In the genomic region with DNA sequence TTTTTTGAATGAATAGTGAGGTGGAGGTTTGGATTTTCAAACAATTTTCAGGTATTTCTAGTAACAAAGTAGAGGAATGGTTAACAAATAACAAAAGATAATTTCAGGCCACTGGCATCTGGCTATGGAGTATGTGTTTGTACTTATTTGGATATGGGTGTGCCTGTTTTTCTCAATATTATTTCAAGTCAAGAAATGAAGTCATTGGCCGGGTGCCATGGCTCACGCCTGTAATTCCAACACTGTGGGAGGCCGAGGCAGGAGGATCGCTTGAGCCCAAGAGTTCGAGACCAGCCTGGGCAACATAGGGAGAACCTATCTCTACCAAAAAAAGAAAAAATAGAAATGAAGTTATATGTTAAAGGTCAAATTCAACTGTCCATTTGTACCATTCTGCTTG, we compare ENCODE assay signal across 20 cellular contexts. TPM values are rescaled to one million over a fixed set of nuclear protein-coding genes. Genes with fewer than 3 reads are reported as not detected.
DNase-seq lines count a peak whose midpoint lies in the region; ATAC-seq and TF ChIP-seq lines count a peak whose summit lies in the region.
"Had no signal": no experiment of that assay in that cellular context is flagged by ENCODE, and none has a peak within 500 bp of the region (broad histone marks: within the 10 kb centered on the region; RNA-seq: fewer than 3 reads in every experiment).

No MANE protein-coding gene starts in this region.

- no peak overlapping the region for H3K4me2 ChIP-seq in trophoblast cell (ENCODE audit: low read length)
- H3K4me2 ChIP-seq: A549; BLaER1 treated with 17β-estradiol and CSF1 and Interleukin-3, amounts not matched to agents 10 nM and 100 nM had no signal

- no peak overlapping the region for H3K9ac ChIP-seq in trophoblast cell (ENCODE audit: low read length)
- H3K9ac ChIP-seq: BLaER1 treated with 17β-estradiol and CSF1 and Interleukin-3, amounts not matched to agents 10 nM and 100 nM; GM23248 had no signal

- H4K8ac ChIP-seq in trophoblast cell (ENCODE audit: low read depth, low read length): no peak overlapping the region

- H3K4me3 ChIP-seq in cardiac fibroblast (replicated peaks in 1 of 2; ENCODE audit: low read depth in 2 of 2, low read length in 2 of 2) (no peak overlapping the region), fibroblast of the aortic adventitia (ENCODE audit: low read depth, low read length) (no peak overlapping the region), trophoblast cell (ENCODE audit: low read depth, low read length) (no peak overlapping the region)
- H3K4me3 ChIP-seq: A549; BLaER1 treated with 17β-estradiol and CSF1 and Interleukin-3, amounts not matched to agents 10 nM and 100 nM; GM23248 had no signal

- no peak overlapping the region for H3K14ac ChIP-seq in trophoblast cell (ENCODE audit: low read length)

- H2BK12ac ChIP-seq in trophoblast cell (ENCODE audit: low read length): no peak overlapping the region

- H2AFZ ChIP-seq in trophoblast cell (ENCODE audit: insufficient read depth, low read length, poor library complexity): no peak overlapping the region
- H2AFZ ChIP-seq: GM23248 had no signal

- H3K23ac ChIP-seq in trophoblast cell (ENCODE audit: low read length): no peak overlapping the region

- no peak overlapping the region for H2BK5ac ChIP-seq in trophoblast cell (ENCODE audit: low read depth, low read length, poor library complexity)

- H3K9me3 ChIP-seq in trophoblast cell (ENCODE audit: insufficient read depth, low read depth, low read length): no peaks in the 10 kb centered on the region
- H3K9me3 ChIP-seq: A549, BE2C had no signal

- H3K27me3 ChIP-seq in trophoblast cell (ENCODE audit: insufficient read depth, low read length): no peaks in the 10 kb centered on the region
- H3K27me3 ChIP-seq: BE2C; BLaER1 treated with 17β-estradiol and CSF1 and Interleukin-3, amounts not matched to agents 10 nM and 100 nM had no signal

- TF ChIP-seq CTCF in cardiac fibroblast (IDR thresholded peaks at IDR 0.05; ENCODE audit: low read depth, low read length) (no peak), fibroblast of the aortic adventitia (IDR thresholded peaks at IDR 0.05; ENCODE audit: insufficient read depth, low read length) (no peak)

- peaks cover 14 to 18% of the 10 kb centered on the region in 2 experiments for H3K36me3 ChIP-seq in trophoblast cell (ENCODE audit: control insufficient read depth in 1 of 2, insufficient read depth in 2 of 2, low read length in 2 of 2)

- WGBS in trophoblast cell (ENCODE audit: extremely low coverage, insufficient coverage, insufficient read length): no CpG with 5 or more reads among the region's 5 CpGs

- no peaks in the 10 kb centered on the region for H3K79me2 ChIP-seq in trophoblast cell (ENCODE audit: control insufficient read depth, insufficient read depth, low read length, poor library complexity)

- no peak overlapping the region for H3K18ac ChIP-seq in trophoblast cell (ENCODE audit: low read length)

- H4K91ac ChIP-seq in trophoblast cell (ENCODE audit: low read depth, low read length): no peak overlapping the region

- H3K4me1 ChIP-seq in trophoblast cell (ENCODE audit: control insufficient read depth in 1 of 2, insufficient read depth in 2 of 2, low read length in 2 of 2): no peaks in the 10 kb centered on the region
- H3K4me1 ChIP-seq: A549, BE2C had no signal

- H3K4ac ChIP-seq in trophoblast cell (ENCODE audit: low read depth, low read length): no peak overlapping the region

- DNase-seq in cardiac fibroblast (ENCODE audit: low read depth in 2 of 2) (peak; percentile 10 to 21), fibroblast of the aortic adventitia (ENCODE audit: low read depth) (peak; percentile 10), trophoblast cell (peak; percentile 70 to 84), NCI-H1105 (lab: John Stamatoyannopoulos, UW) (no peak)
- DNase-seq: 8988T; ACHN; AML-193; BE2C; CD4-positive, alpha-beta T cell; CD8-positive, alpha-beta memory T cell; DMS 273 treated with DMSO at 0.1 percent for 48 hours; DMS79; GF-D8; GM23248; H7; HCEC 1CT had no signal

- no peak overlapping the region for H3K27ac ChIP-seq in trophoblast cell (ENCODE audit: low read depth, low read length)
- H3K27ac ChIP-seq: A549; BLaER1 treated with 17β-estradiol and CSF1 and Interleukin-3, amounts not matched to agents 10 nM and 100 nM; GM23248 had no signal

- H2BK120ac ChIP-seq in trophoblast cell (ENCODE audit: insufficient read depth, low read length, poor library complexity): no peak overlapping the region

- H4K12ac ChIP-seq in trophoblast cell (ENCODE audit: low read depth, low read length): no peak overlapping the region

- H3K79me1 ChIP-seq in trophoblast cell (ENCODE audit: low read length): no peaks in the 10 kb centered on the region

- H2AK5ac ChIP-seq in trophoblast cell (ENCODE audit: low read length): no peak overlapping the region

- ATAC-seq in GM19395 (IDR thresholded peaks at IDR 0.05; ENCODE audit: unreplicated experiment) (no peak), SK-N-SH treated with all-trans-retinoic acid at 6 μM for 48 hours (no peak)
- ATAC-seq: A549 had no signal

TF ChIP-seq in SK-N-SH treated with all-trans-retinoic acid at 6 μM for 48 hours, 23 proteins besides CTCF, POLR2A, EP300 and RAD21:
- TF ChIP-seq ZNF565 (CRISPR knock-in tag; conservative IDR thresholded peaks at IDR 0.05; ENCODE audit: low read depth): no peak
- TF ChIP-seq RARB (CRISPR knock-in tag; IDR thresholded peaks at IDR 0.05): no peak
- TF ChIP-seq, protein P1, sequence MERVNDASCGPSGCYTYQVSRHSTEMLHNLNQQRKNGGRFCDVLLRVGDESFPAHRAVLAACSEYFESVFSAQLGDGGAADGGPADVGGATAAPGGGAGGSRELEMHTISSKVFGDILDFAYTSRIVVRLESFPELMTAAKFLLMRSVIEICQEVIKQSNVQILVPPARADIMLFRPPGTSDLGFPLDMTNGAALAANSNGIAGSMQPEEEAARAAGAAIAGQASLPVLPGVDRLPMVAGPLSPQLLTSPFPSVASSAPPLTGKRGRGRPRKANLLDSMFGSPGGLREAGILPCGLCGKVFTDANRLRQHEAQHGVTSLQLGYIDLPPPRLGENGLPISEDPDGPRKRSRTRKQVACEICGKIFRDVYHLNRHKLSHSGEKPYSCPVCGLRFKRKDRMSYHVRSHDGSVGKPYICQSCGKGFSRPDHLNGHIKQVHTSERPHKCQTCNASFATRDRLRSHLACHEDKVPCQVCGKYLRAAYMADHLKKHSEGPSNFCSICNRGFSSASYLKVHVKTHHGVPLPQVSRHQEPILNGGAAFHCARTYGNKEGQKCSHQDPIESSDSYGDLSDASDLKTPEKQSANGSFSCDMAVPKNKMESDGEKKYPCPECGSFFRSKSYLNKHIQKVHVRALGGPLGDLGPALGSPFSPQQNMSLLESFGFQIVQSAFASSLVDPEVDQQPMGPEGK (CRISPR knock-in tag; IDR thresholded peaks at IDR 0.05; ENCODE audit: borderline replicate concordance): no peak
- no peak for TF ChIP-seq OSR1 (CRISPR knock-in tag; IDR thresholded peaks at IDR 0.05)
- TF ChIP-seq ZNF8 (CRISPR knock-in tag; IDR thresholded peaks at IDR 0.05): no peak
- TF ChIP-seq ISL1 (CRISPR knock-in tag; IDR thresholded peaks at IDR 0.05): no peak
- no peak for TF ChIP-seq ZNF70 (CRISPR knock-in tag; IDR thresholded peaks at IDR 0.05)
- TF ChIP-seq, protein P2, sequence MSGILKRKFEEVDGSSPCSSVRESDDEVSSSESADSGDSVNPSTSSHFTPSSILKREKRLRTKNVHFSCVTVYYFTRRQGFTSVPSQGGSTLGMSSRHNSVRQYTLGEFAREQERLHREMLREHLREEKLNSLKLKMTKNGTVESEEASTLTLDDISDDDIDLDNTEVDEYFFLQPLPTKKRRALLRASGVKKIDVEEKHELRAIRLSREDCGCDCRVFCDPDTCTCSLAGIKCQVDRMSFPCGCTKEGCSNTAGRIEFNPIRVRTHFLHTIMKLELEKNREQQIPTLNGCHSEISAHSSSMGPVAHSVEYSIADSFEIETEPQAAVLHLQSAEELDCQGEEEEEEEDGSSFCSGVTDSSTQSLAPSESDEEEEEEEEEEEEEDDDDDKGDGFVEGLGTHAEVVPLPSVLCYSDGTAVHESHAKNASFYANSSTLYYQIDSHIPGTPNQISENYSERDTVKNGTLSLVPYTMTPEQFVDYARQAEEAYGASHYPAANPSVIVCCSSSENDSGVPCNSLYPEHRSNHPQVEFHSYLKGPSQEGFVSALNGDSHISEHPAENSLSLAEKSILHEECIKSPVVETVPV (CRISPR knock-in tag; IDR thresholded peaks at IDR 0.05): no peak
- no peak for TF ChIP-seq GLIS3 (CRISPR knock-in tag; IDR thresholded peaks at IDR 0.05)
- no peak for TF ChIP-seq TCF4 (CRISPR knock-in tag; IDR thresholded peaks at IDR 0.05; ENCODE audit: borderline replicate concordance)
TF ChIP-seq in SK-N-SH treated with all-trans-retinoic acid at 6 μM for 48 hours: peak in this region for 0.

RNA-seq across cellular contexts. Expression of a gene that starts 13.9 kb away (rescaled TPM):
- total RNA-seq in fibroblast of the aortic adventitia (ENCODE audit: low replicate concordance): 2.4 and 7.0 TPM in 2 replicates
- polyA plus RNA-seq in trophoblast cell (2013): 5.2 and 5.3 TPM in 2 replicates

RNA-seq across cellular contexts. Expression of a gene that starts 48.1 kb away (rescaled TPM):
- total RNA-seq in fibroblast of the aortic adventitia (ENCODE audit: low replicate concordance): 241 and 733 TPM in 2 replicates
- 194 and 207 TPM in 2 replicates for polyA plus RNA-seq in trophoblast cell (2013)
